In the genomic region with DNA sequence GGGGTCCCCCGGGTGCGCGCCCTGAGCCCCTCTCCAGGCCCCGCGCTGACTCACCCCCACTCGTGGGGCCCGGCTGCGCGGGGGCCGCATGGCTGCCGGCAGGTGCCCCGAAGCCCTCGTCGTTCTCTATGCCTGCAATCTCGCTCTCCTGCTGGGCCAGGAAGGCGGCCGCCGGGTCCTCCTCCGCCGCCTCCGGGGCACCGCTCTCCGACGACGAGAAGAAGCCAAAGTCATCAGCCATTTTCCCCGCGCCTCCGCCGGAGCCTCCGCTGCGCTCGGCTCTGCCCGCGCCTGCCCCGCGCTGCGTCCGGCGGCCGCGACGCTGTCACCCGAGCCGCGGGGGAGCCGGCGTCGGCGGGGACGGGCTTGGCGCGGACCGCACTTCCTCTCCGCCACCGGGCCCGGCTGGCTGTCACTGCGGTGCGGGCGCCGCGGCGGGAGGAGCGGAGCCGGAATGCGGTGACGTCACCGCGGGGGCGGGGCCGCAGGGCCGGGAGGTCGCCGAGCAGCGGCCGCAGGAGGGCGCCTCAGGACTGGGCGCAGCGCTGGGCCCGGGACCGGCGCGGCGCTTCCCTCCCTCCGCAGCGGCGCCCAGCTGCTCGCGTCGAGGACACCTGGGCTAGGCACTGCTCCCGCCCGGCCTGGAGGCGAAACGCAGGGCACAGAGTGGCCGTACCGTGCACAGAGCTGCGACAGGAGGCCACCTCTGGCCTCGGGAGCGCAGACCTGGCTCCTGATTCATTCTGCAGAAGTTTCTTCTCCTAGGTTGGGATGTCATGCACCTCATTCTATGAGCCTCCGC, we compare ENCODE assay signal across 8 cellular contexts. TPM values are rescaled to one million over a fixed set of nuclear protein-coding genes. Genes with fewer than 3 reads are reported as not detected.
DNase-seq lines count a peak whose midpoint lies in the region; ATAC-seq, FAIRE-seq and TF ChIP-seq lines count a peak whose summit lies in the region.

A gene with protein sequence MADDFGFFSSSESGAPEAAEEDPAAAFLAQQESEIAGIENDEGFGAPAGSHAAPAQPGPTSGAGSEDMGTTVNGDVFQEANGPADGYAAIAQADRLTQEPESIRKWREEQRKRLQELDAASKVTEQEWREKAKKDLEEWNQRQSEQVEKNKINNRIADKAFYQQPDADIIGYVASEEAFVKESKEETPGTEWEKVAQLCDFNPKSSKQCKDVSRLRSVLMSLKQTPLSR (minus strand): TSS at position 417 of the 802 bp plus-strand sequence. CDS start 176 bp downstream, at position 241.

- TF ChIP-seq CTCF in D721Med (IDR thresholded peaks at IDR 0.05; ENCODE audit: insufficient read depth, missing control alignments): peak; percentile 69
- TF ChIP-seq CTCF in epithelial cell of proximal tubule (conservative IDR thresholded peaks at IDR 0.05; ENCODE audit: low read depth, low read length): peak; percentile 44

- H3K4me3 ChIP-seq in epithelial cell of proximal tubule (ENCODE audit: low read depth, low read length): peak within 1 kb of the TSS; percentile 89

- no peak for FAIRE-seq in D721Med (lab: Jason Lieb, UNC)
- FAIRE-seq in HTR-8/SVneo (lab: Jason Lieb, UNC): peak; percentile 77

- DNase-seq in D721Med (ENCODE audit: insufficient read length, low spot score) (peak; percentile 85), HTR-8/SVneo (ENCODE audit: insufficient read length, low spot score) (peak; percentile 81), OCI-M1 (lab: John Stamatoyannopoulos, UW) (peak; percentile 93), activated T-cell treated with anti-CD3 and anti-CD28 coated beads for 48 hours (ENCODE audit: low read depth) (peak; percentile 92), epithelial cell of proximal tubule (ENCODE audit: low read depth) (no peak), mucosa of gallbladder (ENCODE audit: low spot score) (peak; percentile 93)
- DNase-seq in stimulated activated CD8-positive, alpha-beta memory T cell treated with anti-CD3 and anti-CD28 coated beads, Interleukin-4, amount 100 ng/mL, for 4 hours (ENCODE audit: low read depth in 2 of 2, low spot score in 1 of 2): peak; percentile 70 to 77

- ATAC-seq in GM21360 (IDR thresholded peaks at IDR 0.05; ENCODE audit: unreplicated experiment): peak; percentile 86

RNA-seq across cellular contexts. Expression of the gene that starts here (rescaled TPM):
- 149 and 152 TPM in 2 replicates for total RNA-seq in epithelial cell of proximal tubule
- 119 TPM for total RNA-seq in mucosa of gallbladder
